23 cellular contexts compared by ENCODE assay signal in the genomic region with DNA sequence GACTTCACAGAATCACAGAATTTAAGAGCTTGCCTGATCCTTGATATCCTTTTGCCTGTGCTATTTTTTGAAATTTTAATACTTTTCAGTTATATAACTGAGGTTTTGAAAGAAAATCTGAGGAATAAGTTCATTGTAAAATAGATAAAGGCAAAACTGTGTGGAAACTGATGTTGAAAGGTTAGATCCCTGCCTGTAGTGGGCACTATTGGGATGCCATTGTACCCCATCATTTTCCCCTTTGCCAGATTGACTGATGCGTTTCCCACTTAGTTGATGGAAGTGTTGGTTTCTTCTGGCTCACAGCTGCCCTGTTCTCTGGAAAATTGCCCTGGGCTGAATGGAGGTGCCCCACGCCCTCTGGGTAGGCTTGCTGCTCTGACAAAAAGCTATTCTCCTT.
DNase-seq lines count a peak whose midpoint lies in the region; ATAC-seq and TF ChIP-seq lines count a peak whose summit lies in the region.
"Had no signal": no experiment of that assay in that cellular context is flagged by ENCODE, and none has a peak within 500 bp of the region (broad histone marks: within the 10 kb centered on the region; RNA-seq: fewer than 3 reads in every experiment).

No MANE protein-coding gene starts in this region.

- no peak overlapping the region for H3K4me3 ChIP-seq in GM12864 (ENCODE audit: low read depth, low read length)
- H3K4me3 ChIP-seq in choroid plexus epithelial cell (ENCODE audit: low read depth, low read length): no peak overlapping the region
- H3K4me3 ChIP-seq in trophoblast cell (ENCODE audit: low read depth, low read length): no peak overlapping the region
- H3K4me3 ChIP-seq: heart left ventricle, tibial artery had no signal

- peak overlapping the region; percentile 47 for H2AK5ac ChIP-seq in trophoblast cell (ENCODE audit: low read length)

- H2BK12ac ChIP-seq in trophoblast cell (ENCODE audit: low read length): peak overlapping the region; percentile 30

- no peak overlapping the region for H3K27ac ChIP-seq in trophoblast cell (ENCODE audit: low read depth, low read length)
- H3K27ac ChIP-seq: heart left ventricle, tibial artery had no signal

- H3K4me1 Mint-ChIP-seq in activated naive CD4-positive, alpha-beta T cell treated with anti-CD3 and anti-CD28 coated beads for 36 hours (ENCODE audit: low read depth): no peaks in the 10 kb centered on the region
- H3K4me1 Mint-ChIP-seq: activated CD4-positive, alpha-beta T cell treated with anti-CD3 and anti-CD28 coated beads, Interleukin-2, amount 10 ng/mL, durations not matched to agents 7 days and 5 days; naive thymus-derived CD8-positive, alpha-beta T cell had no signal

- H4K8ac ChIP-seq in trophoblast cell (ENCODE audit: low read depth, low read length): no peak overlapping the region

- CTCF ChIA-PET in activated naive CD4-positive, alpha-beta T cell treated with anti-CD3 and anti-CD28 coated beads for 36 hours (lab: Charles Lee): interaction anchor here (0.7 kb wide), 3 partner anchors 11 to 1489 kb away, joined by 3 to 4 read pairs (median 3); no protein-coding TSS in a partner anchor

- no peaks in the 10 kb centered on the region for H3K9me3 Mint-ChIP-seq in activated naive CD4-positive, alpha-beta T cell treated with anti-CD3 and anti-CD28 coated beads for 36 hours

- peaks cover 3% of the 10 kb centered on the region for H3K79me1 ChIP-seq in trophoblast cell (ENCODE audit: low read length)

- no peak overlapping the region for H3K27ac Mint-ChIP-seq in activated naive CD4-positive, alpha-beta T cell treated with anti-CD3 and anti-CD28 coated beads for 36 hours
- H3K27ac Mint-ChIP-seq: activated CD4-positive, alpha-beta T cell treated with anti-CD3 and anti-CD28 coated beads, Interleukin-2, amount 10 ng/mL, durations not matched to agents 7 days and 5 days; naive thymus-derived CD8-positive, alpha-beta T cell had no signal

- no peak overlapping the region for H3K23ac ChIP-seq in trophoblast cell (ENCODE audit: low read length)

- no peak overlapping the region for H2BK5ac ChIP-seq in trophoblast cell (ENCODE audit: low read depth, low read length, poor library complexity)

- peaks cover 3 to 6% of the 10 kb centered on the region in 2 experiments for H3K4me1 ChIP-seq in trophoblast cell (ENCODE audit: control insufficient read depth in 1 of 2, insufficient read depth in 2 of 2, low read length in 2 of 2)

- no peak overlapping the region for H3K4ac ChIP-seq in trophoblast cell (ENCODE audit: low read depth, low read length)

- no peak overlapping the region for H3K4me2 ChIP-seq in trophoblast cell (ENCODE audit: low read length)

- no peaks in the 10 kb centered on the region for H3K27me3 ChIP-seq in trophoblast cell (ENCODE audit: insufficient read depth, low read length)
- H3K27me3 ChIP-seq: heart left ventricle, tibial artery had no signal

- no peak overlapping the region for H2AFZ ChIP-seq in trophoblast cell (ENCODE audit: insufficient read depth, low read length, poor library complexity)

- H3K9me3 ChIP-seq in trophoblast cell (ENCODE audit: insufficient read depth, low read depth, low read length): no peaks in the 10 kb centered on the region
- H3K9me3 ChIP-seq: tibial artery had no signal

- H3K9ac ChIP-seq in trophoblast cell (ENCODE audit: low read length): no peak overlapping the region

- H3K18ac ChIP-seq in trophoblast cell (ENCODE audit: low read length): no peak overlapping the region

- no peaks in the 10 kb centered on the region for H3K36me3 Mint-ChIP-seq in activated naive CD4-positive, alpha-beta T cell treated with anti-CD3 and anti-CD28 coated beads for 36 hours (ENCODE audit: low read depth)
- H3K36me3 Mint-ChIP-seq: naive thymus-derived CD8-positive, alpha-beta T cell had no signal

- peak; percentile 23 for TF ChIP-seq CTCF in GM12864 (IDR thresholded peaks at IDR 0.05; ENCODE audit: low read depth, low read length, missing control alignments)
- TF ChIP-seq CTCF in choroid plexus epithelial cell (conservative IDR thresholded peaks at IDR 0.05; ENCODE audit: low read depth, low read length): peak; percentile 14

- H3K36me3 ChIP-seq in trophoblast cell (ENCODE audit: control insufficient read depth in 1 of 2, insufficient read depth in 2 of 2, low read length in 2 of 2): peaks cover 2 to 5% of the 10 kb centered on the region in 2 experiments
- H3K36me3 ChIP-seq: heart left ventricle, tibial artery had no signal

- no peak overlapping the region for H2BK120ac ChIP-seq in trophoblast cell (ENCODE audit: insufficient read depth, low read length, poor library complexity)

- no CpG with 5 or more reads among the region's 2 CpGs for WGBS in trophoblast cell (ENCODE audit: extremely low coverage, insufficient coverage, insufficient read length)

- DNase-seq in GM12864 (ENCODE audit: low read depth) (no peak), LHCN-M2 (ENCODE audit: low read depth) (peak; percentile 19), choroid plexus epithelial cell (ENCODE audit: low read depth) (no peak), trophoblast cell (no peak), NCI-H774 (lab: John Stamatoyannopoulos, UW) (no peak)
- DNase-seq in activated naive CD4-positive, alpha-beta T cell treated with anti-CD3 and anti-CD28 coated beads for 36 hours: no peak
- DNase-seq: activated CD4-positive, alpha-beta T cell treated with anti-CD3 and anti-CD28 coated beads, Interleukin-2, amount 10 ng/mL, durations not matched to agents 7 days and 5 days; activated CD8-positive, alpha-beta memory T cell treated with anti-CD3 and anti-CD28 coated beads, Interleukin-2, amount 50 U/mL, for 4 hours; activated gamma-delta T cell; caudate nucleus; GDM1; heart left ventricle; Karpas-422; naive thymus-derived CD8-positive, alpha-beta T cell; NCI-H1105 treated with DMSO at 0.1 percent for 48 hours; NCI-H524 treated with DMSO at 0.1 percent for 48 hours; posterior cingulate gyrus; SHP77 treated with DMSO at 0.1 percent for 48 hours; stimulated activated CD4-positive, alpha-beta T cell treated with anti-CD3 and anti-CD28 coated beads, Interleukin-2, amount 100 ng/mL, for 24 hours; stimulated activated naive CD4-positive, alpha-beta T cell treated with Interleukin-2 at 50 U/mL for 16 hours; T-helper 1 cell; tibial artery had no signal

- peaks cover 2% of the 10 kb centered on the region for H3K27me3 Mint-ChIP-seq in activated naive CD4-positive, alpha-beta T cell treated with anti-CD3 and anti-CD28 coated beads for 36 hours (ENCODE audit: low read depth)
- H3K27me3 Mint-ChIP-seq: activated CD4-positive, alpha-beta T cell treated with anti-CD3 and anti-CD28 coated beads, Interleukin-2, amount 10 ng/mL, durations not matched to agents 7 days and 5 days had no signal

- ATAC-seq in HG03565 (IDR thresholded peaks at IDR 0.05; ENCODE audit: unreplicated experiment): no peak
- ATAC-seq: heart left ventricle; naive thymus-derived CD8-positive, alpha-beta T cell had no signal

- H3K4me3 Mint-ChIP-seq in activated naive CD4-positive, alpha-beta T cell treated with anti-CD3 and anti-CD28 coated beads for 36 hours: no peak overlapping the region
- H3K4me3 Mint-ChIP-seq: activated CD4-positive, alpha-beta T cell treated with anti-CD3 and anti-CD28 coated beads, Interleukin-2, amount 10 ng/mL, durations not matched to agents 7 days and 5 days; naive thymus-derived CD8-positive, alpha-beta T cell had no signal

- H3K79me2 ChIP-seq in trophoblast cell (ENCODE audit: control insufficient read depth, insufficient read depth, low read length, poor library complexity): no peaks in the 10 kb centered on the region

- intact Hi-C loops in activated naive CD4-positive, alpha-beta T cell treated with anti-CD3 and anti-CD28 coated beads for 36 hours (cut with micrococcal nuclease): no loop called here

- H4K91ac ChIP-seq in trophoblast cell (ENCODE audit: low read depth, low read length): no peak overlapping the region

- peak overlapping the region; percentile 19 for H3K14ac ChIP-seq in trophoblast cell (ENCODE audit: low read length)

- no peak overlapping the region for H4K12ac ChIP-seq in trophoblast cell (ENCODE audit: low read depth, low read length)
